Comparison of ENCODE assay signal across 8 cellular contexts in genomic region chr6:149723771-149724417, GRCh38. TPM values are rescaled to one million over a fixed set of nuclear protein-coding genes. Genes with fewer than 3 reads are reported as not detected.
DNase-seq lines count a peak whose midpoint lies in the region; ATAC-seq and TF ChIP-seq lines count a peak whose summit lies in the region.

No MANE protein-coding gene starts in this region.

- H3K4me1 Mint-ChIP-seq in Caco-2 (ENCODE audit: low read depth, unreplicated experiment), result peaks cover 14% of the 10 kb centered on the region
- peaks cover 21% of the 10 kb centered on the region for H3K4me1 Mint-ChIP-seq in activated CD4-positive, alpha-beta T cell treated with anti-CD3 and anti-CD28 coated beads, Interleukin-2, amount 10 ng/mL, durations not matched to agents 24 days and 14 days
- H3K4me1 Mint-ChIP-seq in naive thymus-derived CD8-positive, alpha-beta T cell, result peaks cover 8 to 24% (median 19%) of the 10 kb centered on the region in 4 donors

- no peaks in the 10 kb centered on the region for H3K36me3 ChIP-seq in Caco-2 (ENCODE audit: control insufficient read depth, insufficient read depth, low read length)

- intact Hi-C loops in Caco-2 (cut with micrococcal nuclease; ENCODE audit: unreplicated experiment), result loop anchor here (1.0 to 10.0 kb wide), 4 partner anchors 22 to 291 kb away; partner anchors contain the start of gene NUP43
- intact Hi-C loops in activated CD4-positive, alpha-beta T cell treated with anti-CD3 and anti-CD28 coated beads, Interleukin-2, amount 10 ng/mL, durations not matched to agents 24 days and 14 days (cut with micrococcal nuclease), result loop anchor here (2.0 to 10.0 kb wide), 3 partner anchors 71 to 201 kb away; no protein-coding TSS in a partner anchor

- CTCF ChIA-PET in Caco-2 (lab: Charles Lee), result interaction anchor here (0.6 to 1.0 kb wide), 4 partner anchors 24 to 111 kb away, joined by 3 to 7 read pairs (median 3); no protein-coding TSS in a partner anchor

- no peak overlapping the region for H3K4me3 Mint-ChIP-seq in Caco-2 (ENCODE audit: unreplicated experiment)
- H3K4me3 Mint-ChIP-seq in activated CD4-positive, alpha-beta T cell treated with anti-CD3 and anti-CD28 coated beads, Interleukin-2, amount 10 ng/mL, durations not matched to agents 24 days and 14 days, result no peak overlapping the region
- H3K4me3 Mint-ChIP-seq in naive thymus-derived CD8-positive, alpha-beta T cell, result no peak overlapping the region

- DNase-seq in Caco-2 (peak; percentile 55 to 62), HCEC 1CT (peak; percentile 82), NCI-H524 treated with DMSO at 0.1 percent for 48 hours (lab: John Stamatoyannopoulos, UW) (peak; percentile 52), epithelial cell of proximal tubule (ENCODE audit: low read depth) (peak; percentile 66)
- peak; percentile 85 for DNase-seq in activated CD4-positive, alpha-beta T cell treated with anti-CD3 and anti-CD28 coated beads, Interleukin-2, amount 10 ng/mL, durations not matched to agents 24 days and 14 days
- DNase-seq in naive thymus-derived CD8-positive, alpha-beta T cell, result peak in 9 of 10 donors; percentile 17 to 69 (median 35)

- no peaks in the 10 kb centered on the region for H3K27me3 ChIP-seq in Caco-2 (replicated peaks; ENCODE audit: control insufficient read depth, insufficient read depth, low read length)

- peaks cover 41% of the 10 kb centered on the region for H3K36me3 Mint-ChIP-seq in Caco-2 (ENCODE audit: insufficient read depth, unreplicated experiment)
- peaks cover 32% of the 10 kb centered on the region for H3K36me3 Mint-ChIP-seq in activated CD4-positive, alpha-beta T cell treated with anti-CD3 and anti-CD28 coated beads, Interleukin-2, amount 10 ng/mL, durations not matched to agents 24 days and 14 days (ENCODE audit: low read depth)
- H3K36me3 Mint-ChIP-seq in naive thymus-derived CD8-positive, alpha-beta T cell, result peaks cover 4 to 42% (median 5%) of the 10 kb centered on the region in 3 donors

- POLR2A ChIA-PET in Caco-2 (lab: Charles Lee), result no interaction called here
- POLR2A ChIA-PET in naive thymus-derived CD8-positive, alpha-beta T cell (lab: Charles Lee), result interaction anchor here (0.6 to 0.7 kb wide), 2 partner anchors 46 to 201 kb away, joined by 3 to 6 read pairs; no protein-coding TSS in a partner anchor

- H3K9me3 ChIP-seq in Caco-2, result no peaks in the 10 kb centered on the region

- H3K4me1 ChIP-seq in Caco-2, result peaks cover 9% of the 10 kb centered on the region

- H3K27me3 Mint-ChIP-seq in Caco-2 (ENCODE audit: insufficient read depth, unreplicated experiment), result no peaks in the 10 kb centered on the region
- no peaks in the 10 kb centered on the region for H3K27me3 Mint-ChIP-seq in activated CD4-positive, alpha-beta T cell treated with anti-CD3 and anti-CD28 coated beads, Interleukin-2, amount 10 ng/mL, durations not matched to agents 24 days and 14 days
- H3K27me3 Mint-ChIP-seq in naive thymus-derived CD8-positive, alpha-beta T cell, result no peaks in the 10 kb centered on the region

- peak; percentile 73 to 84 for TF ChIP-seq CTCF in Caco-2 (IDR thresholded peaks at IDR 0.05; ENCODE audit: insufficient read depth in 1 of 2, low read depth in 1 of 2, low read length in 1 of 2, severe bottlenecking in 1 of 2, unreplicated experiment in 1 of 2)
- TF ChIP-seq CTCF in epithelial cell of proximal tubule (conservative IDR thresholded peaks at IDR 0.05; ENCODE audit: low read depth, low read length), result peak; percentile 92

- no peaks in the 10 kb centered on the region for H3K9me3 Mint-ChIP-seq in Caco-2 (ENCODE audit: unreplicated experiment)
- no peaks in the 10 kb centered on the region for H3K9me3 Mint-ChIP-seq in activated CD4-positive, alpha-beta T cell treated with anti-CD3 and anti-CD28 coated beads, Interleukin-2, amount 10 ng/mL, durations not matched to agents 24 days and 14 days
- no peaks in the 10 kb centered on the region for H3K9me3 Mint-ChIP-seq in naive thymus-derived CD8-positive, alpha-beta T cell

- BruUV-seq in Caco-2 (replicated peaks; lab: Mats Ljungman, UMichigan), result no TSS peak

- peak; percentile 93 to 94 for ATAC-seq in naive thymus-derived CD8-positive, alpha-beta T cell
- ATAC-seq in HG03045 (IDR thresholded peaks at IDR 0.05; ENCODE audit: unreplicated experiment), result no peak
- ATAC-seq in HG03378 (IDR thresholded peaks at IDR 0.05; ENCODE audit: unreplicated experiment), result no peak

- H3K4me3 ChIP-seq in Caco-2 (ENCODE audit: low read depth, low read length) (no peak overlapping the region), epithelial cell of proximal tubule (ENCODE audit: low read depth, low read length) (no peak overlapping the region)

- H3K27ac Mint-ChIP-seq in Caco-2 (ENCODE audit: unreplicated experiment), result no peak overlapping the region
- no peak overlapping the region for H3K27ac Mint-ChIP-seq in activated CD4-positive, alpha-beta T cell treated with anti-CD3 and anti-CD28 coated beads, Interleukin-2, amount 10 ng/mL, durations not matched to agents 24 days and 14 days
- H3K27ac Mint-ChIP-seq in naive thymus-derived CD8-positive, alpha-beta T cell, result peak overlapping the region in 5 of 10 donors; percentile 7 to 78 (median 63)

RNA-seq across cellular contexts. Expression of gene LATS1, which starts 6.0 kb away (rescaled TPM):
- 28.7 and 31.3 TPM in 2 replicates for total RNA-seq in Caco-2 (2022)
- 31.8 and 33.7 TPM in 2 replicates for total RNA-seq in activated CD4-positive, alpha-beta T cell treated with anti-CD3 and anti-CD28 coated beads, Interleukin-2, amount 10 ng/mL, durations not matched to agents 24 days and 14 days
- 10.1 and 11.4 TPM in 2 replicates for total RNA-seq in epithelial cell of proximal tubule
- 10 to 100 TPM; 45.1 to 55.7 TPM for total RNA-seq in naive thymus-derived CD8-positive, alpha-beta T cell
- polyA plus RNA-seq in naive thymus-derived CD8-positive, alpha-beta T cell, result 10 to 100 TPM in 2 of 3 donors, 1 to 10 TPM in 1; 6.8 to 14.2 (median 14.1) TPM

RNA-seq across cellular contexts. Expression of gene NUP43, which starts 22.4 kb away (rescaled TPM):
- total RNA-seq in Caco-2 (2022) (64.2 and 65.2 TPM in 2 replicates), epithelial cell of proximal tubule (29.8 and 31.5 TPM in 2 replicates)
- 78.9 and 93.7 TPM in 2 replicates for total RNA-seq in activated CD4-positive, alpha-beta T cell treated with anti-CD3 and anti-CD28 coated beads, Interleukin-2, amount 10 ng/mL, durations not matched to agents 24 days and 14 days
- 10 to 100 TPM; 62.0 to 66.1 TPM for total RNA-seq in naive thymus-derived CD8-positive, alpha-beta T cell
- 1 to 10 TPM; 2.4 to 6.3 (median 5.9) TPM for polyA plus RNA-seq in naive thymus-derived CD8-positive, alpha-beta T cell

RNA-seq across cellular contexts. Expression of gene PCMT1, which starts 25.6 kb away (rescaled TPM):
- total RNA-seq in Caco-2 (2022), result 118 and 119 TPM in 2 replicates
- total RNA-seq in activated CD4-positive, alpha-beta T cell treated with anti-CD3 and anti-CD28 coated beads, Interleukin-2, amount 10 ng/mL, durations not matched to agents 24 days and 14 days, result 98.0 and 101 TPM in 2 replicates
- 110 and 162 TPM in 2 replicates for total RNA-seq in epithelial cell of proximal tubule
- total RNA-seq in naive thymus-derived CD8-positive, alpha-beta T cell, result 10 to 100 TPM; 53.4 to 54.8 TPM
- polyA plus RNA-seq in naive thymus-derived CD8-positive, alpha-beta T cell, result 100 to 1,000 TPM; 141 to 148 (median 145) TPM

Comparison
In these comparisons a context has a peak if more than half of its experiments do, and no peak if none do; other contexts are left out.
1. DNase-seq: peak in every context shown above with its lines; median percentile 85 in activated CD4-positive, alpha-beta T cell treated with anti-CD3 and anti-CD28 coated beads, Interleukin-2, amount 10 ng/mL, durations not matched to agents 24 days and 14 days; 82 in HCEC 1CT; 66 in epithelial cell of proximal tubule; 58 in Caco-2; 52 in NCI-H524 treated with DMSO at 0.1 percent for 48 hours; 35 in naive thymus-derived CD8-positive, alpha-beta T cell.
2. ATAC-seq: peak in naive thymus-derived CD8-positive, alpha-beta T cell (2 of 2); none in HG03045 (single experiment) and HG03378 (single experiment).